ENCODE assay signal across 10 cellular contexts in the genomic region with DNA sequence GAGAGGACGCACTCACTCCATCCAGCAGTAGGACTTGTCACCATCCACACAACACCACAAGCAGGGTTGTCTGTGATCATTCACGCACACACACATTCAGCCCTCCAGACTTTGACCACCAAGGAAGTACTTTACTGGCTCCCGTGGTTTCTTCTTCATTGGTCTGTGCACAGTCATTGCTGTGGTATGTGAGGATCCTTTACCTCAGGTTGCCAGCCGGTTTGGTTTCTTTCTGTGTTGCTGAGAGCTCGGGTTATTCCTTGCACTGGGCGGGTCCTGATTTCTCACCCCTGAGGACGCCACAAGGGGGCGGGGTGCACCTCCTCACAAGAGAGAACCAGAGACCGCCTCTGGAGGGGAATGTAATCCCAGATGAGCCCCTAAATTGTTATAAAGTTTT. TPM values are rescaled to one million over a fixed set of nuclear protein-coding genes. Genes with fewer than 3 reads are reported as not detected.
A peak's percentile ranks its signal among the peaks of the same experiment; 100 is the strongest.
DNase-seq lines count a peak whose midpoint lies in the region; ATAC-seq lines count a peak whose summit lies in the region.
"Had no signal": no experiment of that assay in that cellular context is flagged by ENCODE, and none has a peak within 500 bp of the region (broad histone marks: within the 10 kb centered on the region; RNA-seq: fewer than 3 reads in every experiment).

No MANE protein-coding gene starts in this region.

- H3K27ac ChIP-seq in HUES64 (ENCODE audit: low read depth, low read length) = no peak overlapping the region; the same call in 1 of the 2 replicates
- no peak overlapping the region for H3K27ac ChIP-seq in aorta (ENCODE audit: low read depth in 1 of 2, low read length in 2 of 2)

- peak; percentile 77 for DNase-seq in EH (ENCODE audit: low read depth)
- peak; percentile 11 for DNase-seq in activated naive CD4-positive, alpha-beta T cell treated with anti-CD3 and anti-CD28 coated beads, Interleukin-2, amount 50 U/mL, for 16 hours
- DNase-seq in left kidney (ENCODE audit: low read depth, low spot score) = peak; percentile 17
- no peak for DNase-seq in posterior cingulate gyrus
- no peak for DNase-seq in aorta
- DNase-seq: natural killer cell, NCI-H2081 treated with DMSO at 0.1 percent for 48 hours had no signal

- no peaks in the 10 kb centered on the region for H3K36me3 ChIP-seq in HUES64 (ENCODE audit: insufficient read depth, low read length)
- H3K36me3 ChIP-seq in aorta (ENCODE audit: control insufficient read depth in 1 of 2, insufficient read depth in 2 of 2, low read length in 1 of 2) = peaks cover 2 to 4% of the 10 kb centered on the region in 2 donors

- WGBS in HUES64 = 71% methylated on average over 9 of the region's 9 CpGs
- WGBS in aorta, 2 donors = 81 to 89% methylated on average over 9 of the region's 9 CpGs

- intact Hi-C loops in posterior cingulate gyrus (cut with DNase I) = no loop called here
- intact Hi-C loops in aorta (cut with DNase I) = no loop called here

- no peak for ATAC-seq in GM21619 (IDR thresholded peaks at IDR 0.05; ENCODE audit: unreplicated experiment)
- no peak for ATAC-seq in aorta (ENCODE audit: low FRiP score)
- ATAC-seq in HG03442 (IDR thresholded peaks at IDR 0.05; ENCODE audit: unreplicated experiment) = no peak
- ATAC-seq: natural killer cell had no signal

- no peaks in the 10 kb centered on the region; the same call in 1 of the 2 replicates for H3K9me3 ChIP-seq in HUES64 (ENCODE audit: insufficient read depth, low read depth, low read length)
- no peaks in the 10 kb centered on the region for H3K9me3 ChIP-seq in aorta (ENCODE audit: control insufficient read depth, low read length)

- H3K27me3 ChIP-seq in HUES64 (ENCODE audit: insufficient read depth, low read length) (no peaks in the 10 kb centered on the region), aorta (ENCODE audit: control insufficient read depth in 1 of 2, insufficient read depth in 2 of 2, low read length in 1 of 2) (no peaks in the 10 kb centered on the region)

- 0 out of 2 replicates have a peak overlapping the region, but pooled peaks have one; percentile 38 for H3K9ac ChIP-seq in HUES64 (ENCODE audit: low read depth, low read length)

- H3K4me3 ChIP-seq in HUES64 (ENCODE audit: low read length) = no peak overlapping the region
- H3K4me3 ChIP-seq in aorta (ENCODE audit: low read length in 2 of 2) = no peak overlapping the region

- peaks cover 10% of the 10 kb centered on the region for H3K4me1 ChIP-seq in HUES64 (ENCODE audit: insufficient read depth, low read length)
- no peaks in the 10 kb centered on the region for H3K4me1 ChIP-seq in aorta (ENCODE audit: control insufficient read depth in 1 of 2, insufficient read depth in 2 of 2, low read length in 2 of 2)

RNA-seq across cellular contexts. Expression of a gene that starts 11.2 kb away (rescaled TPM):
- polyA plus RNA-seq in HUES64 (2013, experiment 1 of 2) = 5.5 TPM
- 8.2 TPM for polyA plus RNA-seq in HUES64 (2013, experiment 2 of 2)
- total RNA-seq in aorta = 10 to 100 TPM; 15.0 to 20.0 TPM
- polyA plus RNA-seq in aorta = 10 to 100 TPM; 13.3 to 24.1 TPM

Comparison
In these comparisons a context has a peak if more than half of its experiments do, and no peak if none do; other contexts are left out.
1. DNase-seq: peak in EH (single experiment), activated naive CD4-positive, alpha-beta T cell treated with anti-CD3 and anti-CD28 coated beads, Interleukin-2, amount 50 U/mL, for 16 hours (single experiment) and left kidney (single experiment); none in posterior cingulate gyrus (0 of 10) and aorta (0 of 2).